In the genomic region with DNA sequence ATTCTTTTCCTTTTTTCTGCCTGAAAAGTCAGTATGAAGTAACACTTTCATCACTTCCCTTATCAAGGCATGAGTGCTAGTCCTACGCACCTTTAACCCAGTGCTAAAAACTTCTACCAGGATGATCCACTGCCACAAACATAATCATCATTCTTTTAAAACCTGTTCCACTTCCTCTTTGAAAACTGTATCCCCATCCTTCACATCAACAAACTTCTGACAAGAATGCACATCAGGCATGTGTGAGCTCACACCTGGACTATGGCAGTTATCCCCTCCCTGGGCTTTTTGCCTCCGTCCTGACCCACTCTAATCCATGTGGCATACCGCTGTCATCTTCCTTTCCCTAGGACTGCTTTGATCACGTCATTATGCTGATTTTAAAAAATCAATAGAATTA, we compare ENCODE assay signal across 23 cellular contexts.
"Had no signal": no experiment of that assay in that cellular context is flagged by ENCODE, and none has a peak within 500 bp of the region (broad histone marks: within the 10 kb centered on the region; RNA-seq: fewer than 3 reads in every experiment).

No MANE protein-coding gene starts in this region.

- H3K4me1 Mint-ChIP-seq: immature natural killer cell; naive thymus-derived CD4-positive, alpha-beta T cell; nephron; stimulated activated memory B cell treated with anti-CD40 and anti-IgM and Interleukin-4, amounts not matched to agents 10 μg/mL and 1 μg/mL and 100 μg/mL, for 72 hours had no signal

- H3K9me3 ChIP-seq: lower lobe of right lung, psoas muscle, sigmoid colon, testis, tibial artery, upper lobe of right lung, uterus had no signal

- H3K27me3 Mint-ChIP-seq: naive thymus-derived CD4-positive, alpha-beta T cell; stimulated activated memory B cell treated with anti-CD40 and anti-IgM and Interleukin-4, amounts not matched to agents 10 μg/mL and 1 μg/mL and 100 μg/mL, for 72 hours had no signal

- H3K36me3 ChIP-seq: lower lobe of right lung, neural progenitor cell, sigmoid colon, tibial artery, upper lobe of right lung, uterus had no signal

- H3K36me3 Mint-ChIP-seq: immature natural killer cell; naive thymus-derived CD4-positive, alpha-beta T cell; neural progenitor cell; stimulated activated memory B cell treated with anti-CD40 and anti-IgM and Interleukin-4, amounts not matched to agents 10 μg/mL and 1 μg/mL and 100 μg/mL, for 72 hours had no signal

- DNase-seq: dorsolateral prefrontal cortex; effector CD4-positive, alpha-beta T cell; hypothalamus; immature natural killer cell; islet precursor cell; kidney glomerular epithelial cell; left ventricle myocardium superior; lower lobe of right lung; naive thymus-derived CD4-positive, alpha-beta T cell; psoas muscle; right cardiac atrium; sigmoid colon; stimulated activated CD4-positive, alpha-beta T cell treated with anti-CD3 and anti-CD28 coated beads, Interleukin-4, amount 100 ng/mL, for 4 hours; stimulated activated naive CD8-positive, alpha-beta T cell treated with anti-CD3 and anti-CD28 coated beads, Interleukin-15, Interleukin-2, amounts not matched to agents 100 U/mL and 50 U/mL, for 24 hours; substantia nigra; testis; tibial artery; upper lobe of right lung; uterus had no signal

- H3K27ac ChIP-seq: dorsolateral prefrontal cortex, lower lobe of right lung, neural progenitor cell, parathyroid adenoma, psoas muscle, sigmoid colon, testis, tibial artery, upper lobe of right lung, uterus had no signal

- H3K9me3 Mint-ChIP-seq: nephron; neural progenitor cell; stimulated activated memory B cell treated with anti-CD40 and anti-IgM and Interleukin-4, amounts not matched to agents 10 μg/mL and 1 μg/mL and 100 μg/mL, for 72 hours had no signal

- H2AFZ ChIP-seq: neural progenitor cell, parathyroid adenoma had no signal

- H3K27me3 ChIP-seq: dorsolateral prefrontal cortex, neural progenitor cell, sigmoid colon, testis, tibial artery, upper lobe of right lung, uterus had no signal

- H3K4me3 Mint-ChIP-seq: immature natural killer cell; naive thymus-derived CD4-positive, alpha-beta T cell; nephron; neural progenitor cell; stimulated activated memory B cell treated with anti-CD40 and anti-IgM and Interleukin-4, amounts not matched to agents 10 μg/mL and 1 μg/mL and 100 μg/mL, for 72 hours had no signal

- H3K27ac Mint-ChIP-seq: immature natural killer cell; naive thymus-derived CD4-positive, alpha-beta T cell; neural progenitor cell; stimulated activated memory B cell treated with anti-CD40 and anti-IgM and Interleukin-4, amounts not matched to agents 10 μg/mL and 1 μg/mL and 100 μg/mL, for 72 hours had no signal

- H3K4me2 ChIP-seq: neural progenitor cell had no signal

- ATAC-seq: left ventricle myocardium superior; lower lobe of right lung; naive thymus-derived CD4-positive, alpha-beta T cell; psoas muscle; right cardiac atrium; stimulated activated memory B cell treated with anti-CD40 and anti-IgM and Interleukin-4, amounts not matched to agents 10 μg/mL and 1 μg/mL and 100 μg/mL, for 72 hours; stimulated activated naive CD8-positive, alpha-beta T cell treated with anti-CD3 and anti-CD28 coated beads, Interleukin-15, Interleukin-2, amounts not matched to agents 100 U/mL and 50 U/mL, for 24 hours; upper lobe of right lung had no signal

- H3K9ac ChIP-seq: neural progenitor cell, parathyroid adenoma had no signal

- H3K4me1 ChIP-seq: lower lobe of right lung, psoas muscle, sigmoid colon, testis, tibial artery, upper lobe of right lung, uterus had no signal

- H3K79me2 ChIP-seq: parathyroid adenoma had no signal

- H3K4me3 ChIP-seq: dorsolateral prefrontal cortex, lower lobe of right lung, neural progenitor cell, psoas muscle, sigmoid colon, testis, tibial artery, upper lobe of right lung, uterus had no signal
